ENCODE assay signal across 7 cellular contexts in the genomic region with DNA sequence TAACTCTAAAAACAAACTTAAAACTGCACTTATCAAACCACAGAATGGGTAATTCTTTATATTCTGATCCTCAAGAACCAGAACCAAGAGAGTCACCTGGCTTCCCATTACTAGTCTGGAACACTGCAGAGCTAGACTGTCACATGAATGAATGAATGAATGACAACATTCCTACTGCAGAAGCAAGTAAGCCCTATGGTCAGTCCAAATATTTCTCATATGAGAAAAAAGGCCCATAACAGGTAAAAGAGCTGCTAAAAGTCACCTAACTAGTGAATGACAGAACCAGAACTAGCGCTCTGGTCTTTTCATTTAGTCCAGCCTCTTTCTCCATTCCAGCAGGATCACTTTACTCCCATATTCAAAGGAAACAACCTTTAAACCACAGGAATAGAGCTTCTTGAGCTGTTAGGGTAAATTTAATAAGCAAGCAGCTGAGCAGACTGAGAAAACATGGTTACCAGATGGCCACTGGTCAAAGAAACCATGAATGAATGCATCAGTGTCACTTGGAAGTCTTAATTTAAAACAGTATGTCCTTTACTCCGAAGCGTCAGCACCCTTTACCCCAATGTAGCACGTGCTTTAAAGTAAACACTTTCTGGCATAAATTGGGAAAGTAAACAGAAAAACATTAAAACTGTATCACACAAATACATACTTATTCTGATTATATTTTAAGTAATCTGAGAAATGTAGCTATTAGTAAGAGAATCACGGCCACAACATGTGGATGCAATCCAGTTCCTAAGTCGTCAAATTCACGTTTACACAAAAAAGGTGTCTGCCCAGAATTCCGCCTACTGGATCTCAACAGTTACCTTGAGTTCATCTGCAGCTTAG. TPM values are rescaled to one million over a fixed set of nuclear protein-coding genes. Genes with fewer than 3 reads are reported as not detected.
DNase-seq lines count a peak whose midpoint lies in the region; ATAC-seq and TF ChIP-seq lines count a peak whose summit lies in the region.

No MANE protein-coding gene starts in this region.

- no peak for ATAC-seq in stimulated activated memory B cell treated with anti-CD40 and anti-IgM and Interleukin-4, amounts not matched to agents 10 μg/mL and 1 μg/mL and 100 μg/mL, for 72 hours
- ATAC-seq in GM19455 (IDR thresholded peaks at IDR 0.05; ENCODE audit: unreplicated experiment) = no peak

- H3K9me3 ChIP-seq in hepatocyte (ENCODE audit: low read depth) = no peaks in the 10 kb centered on the region

- no peaks in the 10 kb centered on the region for H3K9me2 ChIP-seq in hepatocyte (replicated peaks; ENCODE audit: insufficient read depth)

- H2AFZ ChIP-seq in hepatocyte = peak overlapping the region; percentile 98

- H3K4me3 ChIP-seq in H7 (ENCODE audit: insufficient read depth, low read depth, low read length) (peak overlapping the region; percentile 74), hepatocyte (peak overlapping the region; percentile 96)

- peak overlapping the region; percentile 97 for H3K4me3 Mint-ChIP-seq in stimulated activated memory B cell treated with anti-CD40 and anti-IgM and Interleukin-4, amounts not matched to agents 10 μg/mL and 1 μg/mL and 100 μg/mL, for 72 hours

- peak overlapping the region; percentile 94 for H3K27ac Mint-ChIP-seq in stimulated activated memory B cell treated with anti-CD40 and anti-IgM and Interleukin-4, amounts not matched to agents 10 μg/mL and 1 μg/mL and 100 μg/mL, for 72 hours

- H3K9me3 Mint-ChIP-seq in stimulated activated memory B cell treated with anti-CD40 and anti-IgM and Interleukin-4, amounts not matched to agents 10 μg/mL and 1 μg/mL and 100 μg/mL, for 72 hours = no peaks in the 10 kb centered on the region

- H3K36me3 ChIP-seq in H7 (replicated peaks; ENCODE audit: control insufficient read depth, insufficient read depth, low read length) (no peaks in the 10 kb centered on the region), hepatocyte (replicated peaks; ENCODE audit: insufficient read depth, low read depth) (no peaks in the 10 kb centered on the region)

- peaks cover 13% of the 10 kb centered on the region for H3K4me1 ChIP-seq in hepatocyte (ENCODE audit: insufficient read depth)

- H3K27ac ChIP-seq in VCaP = peak overlapping the region; percentile 87; the same call in 1 of the 2 replicates
- H3K27ac ChIP-seq in hepatocyte = peak overlapping the region; percentile 91

- H4K20me1 ChIP-seq in hepatocyte (ENCODE audit: insufficient read depth, poor library complexity, severe bottlenecking) = peaks cover 22% of the 10 kb centered on the region

- 35% methylated on average over 8 of the region's 8 CpGs for WGBS in hepatocyte (ENCODE audit: low lambda C conversion rate, missing lambda C conversion rate)

- H3K27me3 ChIP-seq in H7 (ENCODE audit: control insufficient read depth, insufficient read depth, low read length) (no peaks in the 10 kb centered on the region), hepatocyte (no peaks in the 10 kb centered on the region)

- H3K27me3 Mint-ChIP-seq in stimulated activated memory B cell treated with anti-CD40 and anti-IgM and Interleukin-4, amounts not matched to agents 10 μg/mL and 1 μg/mL and 100 μg/mL, for 72 hours = peaks cover 5% of the 10 kb centered on the region

- H3K4me1 Mint-ChIP-seq in stimulated activated memory B cell treated with anti-CD40 and anti-IgM and Interleukin-4, amounts not matched to agents 10 μg/mL and 1 μg/mL and 100 μg/mL, for 72 hours = peaks cover 50% of the 10 kb centered on the region

- DNase-seq in H7 (no peak), hepatocyte (ENCODE audit: low spot score) (no peak), globus pallidus (ENCODE audit: low spot score) (no peak)
- DNase-seq in stimulated activated CD4-positive, alpha-beta T cell treated with anti-CD3 and anti-CD28 coated beads, Interleukin-4, amount 100 ng/mL, for 24 hours = no peak

- TF ChIP-seq CTCF in VCaP (conservative IDR thresholded peaks at IDR 0.05) = no peak
- no peak for TF ChIP-seq CTCF in hepatocyte (IDR thresholded peaks at IDR 0.05; ENCODE audit: poor library complexity)

- H3K4me2 ChIP-seq in hepatocyte = peak overlapping the region; percentile 82

- peaks cover 49% of the 10 kb centered on the region for H3K79me2 ChIP-seq in hepatocyte

- peaks cover 2% of the 10 kb centered on the region for H3K36me3 Mint-ChIP-seq in stimulated activated memory B cell treated with anti-CD40 and anti-IgM and Interleukin-4, amounts not matched to agents 10 μg/mL and 1 μg/mL and 100 μg/mL, for 72 hours

RNA-seq across cellular contexts. Expression of gene PREP, which starts 1.4 kb away (rescaled TPM):
- total RNA-seq in H7 (2014; rRNA removed; shearing (Covaris generic)) = 19.5 and 24.4 TPM in 2 replicates
- total RNA-seq in hepatocyte = 27.2 and 27.6 TPM in 2 replicates
- polyA plus RNA-seq in hepatocyte = 27.3 and 30.3 TPM in 2 replicates
